21 cellular contexts compared by ENCODE assay signal in the genomic region with DNA sequence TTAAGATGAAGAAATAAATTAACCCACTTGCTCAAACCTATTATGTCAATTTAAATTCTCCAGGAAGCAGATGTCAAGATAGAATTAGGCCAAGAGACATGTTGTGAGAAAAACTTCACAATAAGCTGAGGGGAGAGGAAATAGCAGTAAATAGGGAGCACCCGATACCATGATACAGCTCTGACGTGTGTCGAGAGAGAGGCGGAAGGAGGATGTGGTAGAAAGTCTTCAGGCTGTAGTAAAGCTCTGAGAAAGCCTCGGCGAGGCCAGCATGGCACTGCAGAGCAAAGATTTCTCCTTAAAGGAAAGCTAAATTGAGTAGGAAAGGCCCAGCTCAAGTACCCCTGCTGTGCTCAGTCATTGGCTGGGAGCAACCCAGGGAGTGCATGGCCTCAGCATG. TPM values are rescaled to one million over a fixed set of nuclear protein-coding genes. Genes with fewer than 3 reads are reported as not detected.
DNase-seq lines count a peak whose midpoint lies in the region; ATAC-seq and TF ChIP-seq lines count a peak whose summit lies in the region.
"Had no signal": no experiment of that assay in that cellular context is flagged by ENCODE, and none has a peak within 500 bp of the region (broad histone marks: within the 10 kb centered on the region; RNA-seq: fewer than 3 reads in every experiment).

No MANE protein-coding gene starts in this region.

- CTCF ChIA-PET in activated CD4-positive, alpha-beta T cell treated with anti-CD3 and anti-CD28 coated beads for 36 hours (lab: Charles Lee): no interaction called here
- CTCF ChIA-PET in CD8-positive, alpha-beta memory T cell (lab: Charles Lee): interaction anchor here (1.0 kb wide), 2 partner anchors 8 to 22 kb away, joined by 3 read pairs; no protein-coding TSS in a partner anchor
- CTCF ChIA-PET in WTC11 (lab: Charles Lee): interaction anchor here (0.9 to 1.0 kb wide), 2 partner anchors 10 to 910 kb away, joined by 3 read pairs; no protein-coding TSS in a partner anchor

- peaks cover 4% of the 10 kb centered on the region for H3K36me3 Mint-ChIP-seq in activated CD4-positive, alpha-beta T cell treated with anti-CD3 and anti-CD28 coated beads for 36 hours (ENCODE audit: low read depth)
- H3K36me3 Mint-ChIP-seq in CD8-positive, alpha-beta memory T cell: no peaks in the 10 kb centered on the region
- no peaks in the 10 kb centered on the region for H3K36me3 Mint-ChIP-seq in WTC11
- no peaks in the 10 kb centered on the region for H3K36me3 Mint-ChIP-seq in natural killer cell treated with Interleukin-12 subunit alpha and Interleukin-12 subunit beta and Interleukin-15 and Interleukin-18, amount 100 ng/mL, for 72 hours

- no peaks in the 10 kb centered on the region for H3K9me3 Mint-ChIP-seq in activated CD4-positive, alpha-beta T cell treated with anti-CD3 and anti-CD28 coated beads for 36 hours (ENCODE audit: low read depth)
- H3K9me3 Mint-ChIP-seq in CD8-positive, alpha-beta memory T cell: peaks cover 0 to 3% (median 0%) of the 10 kb centered on the region in 5 donors
- H3K9me3 Mint-ChIP-seq in WTC11: no peaks in the 10 kb centered on the region
- no peaks in the 10 kb centered on the region for H3K9me3 Mint-ChIP-seq in natural killer cell treated with Interleukin-12 subunit alpha and Interleukin-12 subunit beta and Interleukin-15 and Interleukin-18, amount 100 ng/mL, for 72 hours
- H3K9me3 Mint-ChIP-seq: activated T-helper 2 cell treated with anti-CD3 and anti-CD28 coated beads, Interferon-gamma antibody, Interleukin-2, Interleukin-4, amounts not matched to agents 10 μg/mL and 5 μg/mL and 100 μg/mL, durations not matched to agents 14 hours and 24 hours and 36 hours had no signal

- H3K36me3 ChIP-seq in CD8-positive, alpha-beta memory T cell (ENCODE audit: insufficient read depth, low read length): no peaks in the 10 kb centered on the region
- H3K36me3 ChIP-seq: brain microvascular endothelial cell, colonic mucosa had no signal

- no peak overlapping the region for H3K27ac ChIP-seq in CD8-positive, alpha-beta memory T cell (ENCODE audit: low read depth, low read length)
- H3K27ac ChIP-seq: A549, brain microvascular endothelial cell, colonic mucosa, foreskin keratinocyte, KMS-11, psoas muscle had no signal

- DNase-seq in activated CD4-positive, alpha-beta T cell treated with anti-CD3 and anti-CD28 coated beads for 36 hours: peak; percentile 20
- DNase-seq in activated CD4-positive, alpha-beta T cell treated with anti-CD3 and anti-CD28 coated beads for 4 hours: no peak
- peak in 1 of 5 donors; percentile 30 for DNase-seq in CD8-positive, alpha-beta memory T cell
- DNase-seq in WTC11 (ENCODE audit: low spot score): peak; percentile 12
- DNase-seq in natural killer cell treated with Interleukin-12 subunit alpha and Interleukin-12 subunit beta and Interleukin-15 and Interleukin-18, amount 100 ng/mL, for 72 hours (ENCODE audit: low spot score): no peak
- no peak for DNase-seq in omental fat pad (ENCODE audit: low spot score)
- DNase-seq in Right ventricle myocardium inferior (ENCODE audit: missing footprints): no peak
- DNase-seq: brain microvascular endothelial cell; colonic mucosa; COR-L47; DND-41; effector memory CD4-positive, alpha-beta T cell; foreskin keratinocyte; left colon; NCI-H1694; NCI-H774; psoas muscle had no signal

- peaks cover 9% of the 10 kb centered on the region for H3K4me1 ChIP-seq in CD8-positive, alpha-beta memory T cell (ENCODE audit: insufficient read depth, low read length)
- H3K4me1 ChIP-seq: foreskin keratinocyte had no signal

- no peak overlapping the region for H3K4me3 Mint-ChIP-seq in activated CD4-positive, alpha-beta T cell treated with anti-CD3 and anti-CD28 coated beads for 36 hours
- peak overlapping the region in 1 of 7 donors; percentile 32 for H3K4me3 Mint-ChIP-seq in CD8-positive, alpha-beta memory T cell
- no peak overlapping the region for H3K4me3 Mint-ChIP-seq in WTC11
- H3K4me3 Mint-ChIP-seq in natural killer cell treated with Interleukin-12 subunit alpha and Interleukin-12 subunit beta and Interleukin-15 and Interleukin-18, amount 100 ng/mL, for 72 hours: no peak overlapping the region

- POLR2A ChIA-PET in activated CD4-positive, alpha-beta T cell treated with anti-CD3 and anti-CD28 coated beads for 36 hours (lab: Charles Lee): no interaction called here
- POLR2A ChIA-PET in CD8-positive, alpha-beta memory T cell (lab: Charles Lee): no interaction called here
- POLR2A ChIA-PET in WTC11 (lab: Charles Lee): no interaction called here

- H3K27ac Mint-ChIP-seq in activated CD4-positive, alpha-beta T cell treated with anti-CD3 and anti-CD28 coated beads for 36 hours: no peak overlapping the region
- peak overlapping the region in 5 of 8 donors; percentile 4 to 64 (median 46) for H3K27ac Mint-ChIP-seq in CD8-positive, alpha-beta memory T cell
- H3K27ac Mint-ChIP-seq in WTC11: no peak overlapping the region
- H3K27ac Mint-ChIP-seq in natural killer cell treated with Interleukin-12 subunit alpha and Interleukin-12 subunit beta and Interleukin-15 and Interleukin-18, amount 100 ng/mL, for 72 hours: no peak overlapping the region

- no peak overlapping the region for H3K4me3 ChIP-seq in CD8-positive, alpha-beta memory T cell (ENCODE audit: low read length)
- H3K4me3 ChIP-seq: A549, colonic mucosa, psoas muscle had no signal

- peaks cover 11% of the 10 kb centered on the region for H3K4me1 Mint-ChIP-seq in activated CD4-positive, alpha-beta T cell treated with anti-CD3 and anti-CD28 coated beads for 36 hours
- H3K4me1 Mint-ChIP-seq in CD8-positive, alpha-beta memory T cell: peaks cover 0 to 11% (median 4%) of the 10 kb centered on the region in 3 donors
- peaks cover 10% of the 10 kb centered on the region for H3K4me1 Mint-ChIP-seq in WTC11
- peaks cover 6% of the 10 kb centered on the region in 2 donors for H3K4me1 Mint-ChIP-seq in natural killer cell treated with Interleukin-12 subunit alpha and Interleukin-12 subunit beta and Interleukin-15 and Interleukin-18, amount 100 ng/mL, for 72 hours (ENCODE audit: low read depth in 2 of 2)

- intact Hi-C loops in activated CD4-positive, alpha-beta T cell treated with anti-CD3 and anti-CD28 coated beads for 36 hours (cut with DNase I, micrococcal nuclease): loop anchor here (10.0 kb wide), 3 partner anchors 585 to 1815 kb away; partner anchors contain the start of genes PLPP6 (in 1 of the 2) and SPATA6L (in 1 of the 2)
- intact Hi-C loops in Right ventricle myocardium inferior (cut with DNase I): loop anchor here (10.0 kb wide), 1 partner anchor 835 kb away; the partner anchor contains the start of gene SMARCA2

- no peaks in the 10 kb centered on the region for H3K27me3 ChIP-seq in CD8-positive, alpha-beta memory T cell (ENCODE audit: insufficient read depth, low read length, poor library complexity, severe bottlenecking)
- H3K27me3 ChIP-seq: brain microvascular endothelial cell, colonic mucosa, foreskin keratinocyte had no signal

- TF ChIP-seq CTCF in WTC11 (IDR thresholded peaks at IDR 0.05): no peak
- no peak for TF ChIP-seq CTCF in omental fat pad (IDR thresholded peaks at IDR 0.05)

- no peaks in the 10 kb centered on the region for H3K9me3 ChIP-seq in CD8-positive, alpha-beta memory T cell (ENCODE audit: low read length)
- H3K9me3 ChIP-seq: A549, colonic mucosa, psoas muscle had no signal

- H3K27me3 Mint-ChIP-seq in activated CD4-positive, alpha-beta T cell treated with anti-CD3 and anti-CD28 coated beads for 36 hours: peaks cover 11% of the 10 kb centered on the region
- peaks cover 6 to 30% of the 10 kb centered on the region in 2 donors for H3K27me3 Mint-ChIP-seq in CD8-positive, alpha-beta memory T cell
- H3K27me3 Mint-ChIP-seq in WTC11 (ENCODE audit: low read depth): no peaks in the 10 kb centered on the region
- H3K27me3 Mint-ChIP-seq in natural killer cell treated with Interleukin-12 subunit alpha and Interleukin-12 subunit beta and Interleukin-15 and Interleukin-18, amount 100 ng/mL, for 72 hours: peaks cover 20 to 21% of the 10 kb centered on the region in 2 donors

- ATAC-seq in activated CD4-positive, alpha-beta T cell treated with anti-CD3 and anti-CD28 coated beads for 36 hours: peak; percentile 57
- ATAC-seq in WTC11: no peak; the same call in 1 of the 2 replicates
- peak; percentile 32 to 41 for ATAC-seq in natural killer cell treated with Interleukin-12 subunit alpha and Interleukin-12 subunit beta and Interleukin-15 and Interleukin-18, amount 100 ng/mL, for 72 hours
- ATAC-seq in GM21723 (IDR thresholded peaks at IDR 0.05; ENCODE audit: unreplicated experiment): no peak
- ATAC-seq in omental fat pad (ENCODE audit: low FRiP score): no peak
- ATAC-seq in Right ventricle myocardium inferior: no peak
- ATAC-seq: foreskin keratinocyte, left colon, psoas muscle had no signal

TF ChIP-seq in WTC11, 78 proteins besides CTCF, POLR2A, EP300 and RAD21 (continues in another document):
- no peak for TF ChIP-seq ERG (CRISPR knock-in tag; IDR thresholded peaks at IDR 0.05)

RNA-seq across cellular contexts. Expression of gene PUM3, which starts 6.0 kb away (rescaled TPM):
- 100 to 1,000 TPM; 111 to 112 TPM for total RNA-seq in activated CD4-positive, alpha-beta T cell treated with anti-CD3 and anti-CD28 coated beads for 36 hours
- total RNA-seq in CD8-positive, alpha-beta memory T cell: 100 to 1,000 TPM; 132 to 137 TPM
- 21.5 TPM for polyA plus RNA-seq in CD8-positive, alpha-beta memory T cell
- total RNA-seq in WTC11 (2021): 69.1 to 86.6 TPM (median 76.3 TPM) in 3 replicates
- total RNA-seq in natural killer cell treated with Interleukin-12 subunit alpha and Interleukin-12 subunit beta and Interleukin-15 and Interleukin-18, amount 100 ng/mL, for 72 hours: 100 to 1,000 TPM in 1 of 2 donors, 10 to 100 TPM in 1; 82.9 to 167 TPM
- 100 to 1,000 TPM in 1 of 4 donors, 10 to 100 TPM in 3; 38.2 to 108 (median 43.7) TPM for total RNA-seq in omental fat pad
- total RNA-seq in Right ventricle myocardium inferior: 15.3 TPM

Comparison
In these comparisons a context has a peak if more than half of its experiments do, and no peak if none do; other contexts are left out.
1. DNase-seq: peak in activated CD4-positive, alpha-beta T cell treated with anti-CD3 and anti-CD28 coated beads for 36 hours (single experiment) and WTC11 (single experiment); none in activated CD4-positive, alpha-beta T cell treated with anti-CD3 and anti-CD28 coated beads for 4 hours (0 of 2), natural killer cell treated with Interleukin-12 subunit alpha and Interleukin-12 subunit beta and Interleukin-15 and Interleukin-18, amount 100 ng/mL, for 72 hours (single experiment), omental fat pad (single experiment) and Right ventricle myocardium inferior (single experiment).
2. ATAC-seq: peak in activated CD4-positive, alpha-beta T cell treated with anti-CD3 and anti-CD28 coated beads for 36 hours (single experiment) and natural killer cell treated with Interleukin-12 subunit alpha and Interleukin-12 subunit beta and Interleukin-15 and Interleukin-18, amount 100 ng/mL, for 72 hours (2 of 2); none in WTC11 (single experiment), GM21723 (single experiment), omental fat pad (single experiment) and Right ventricle myocardium inferior (single experiment).
3. H3K27ac Mint-ChIP-seq: peak in CD8-positive, alpha-beta memory T cell (5 of 8); none in activated CD4-positive, alpha-beta T cell treated with anti-CD3 and anti-CD28 coated beads for 36 hours (single experiment), WTC11 (single experiment) and natural killer cell treated with Interleukin-12 subunit alpha and Interleukin-12 subunit beta and Interleukin-15 and Interleukin-18, amount 100 ng/mL, for 72 hours (0 of 2).